Comparison of ENCODE assay signal across 25 cellular contexts in genomic region chr19:44313231-44313630, GRCh38. TPM values are rescaled to one million over a fixed set of nuclear protein-coding genes. Genes with fewer than 3 reads are reported as not detected.
DNase-seq lines count a peak whose midpoint lies in the region; ATAC-seq and FAIRE-seq lines count a peak whose summit lies in the region.
"Had no signal": no experiment of that assay in that cellular context is flagged by ENCODE, and none has a peak within 500 bp of the region (broad histone marks: within the 10 kb centered on the region; RNA-seq: fewer than 3 reads in every experiment).

No MANE protein-coding gene starts in this region.

- no peaks in the 10 kb centered on the region for H3K27me3 ChIP-seq in BLaER1

- no peaks in the 10 kb centered on the region for H4K20me1 ChIP-seq in BLaER1

- no peak overlapping the region for H3K4me3 ChIP-seq in BLaER1
- H3K4me3 ChIP-seq: GM12878 had no signal

- no peaks in the 10 kb centered on the region for H3K9me3 ChIP-seq in BLaER1

- peaks cover 9 to 24% (median 18%) of the 10 kb centered on the region in 3 donors for H3K4me1 Mint-ChIP-seq in naive B cell
- H3K4me1 Mint-ChIP-seq: CD14-positive monocyte; CD4-positive, alpha-beta memory T cell; CD8-positive, alpha-beta memory T cell had no signal

- no peak overlapping the region for H3K27ac ChIP-seq in BLaER1
- H3K27ac ChIP-seq: 22Rv1 had no signal

- peaks cover 9 to 23% of the 10 kb centered on the region in 2 donors for H3K36me3 Mint-ChIP-seq in naive B cell
- H3K36me3 Mint-ChIP-seq: CD14-positive monocyte had no signal

- H3K27ac Mint-ChIP-seq in naive B cell = peak overlapping the region in 3 of 6 donors; percentile 47 to 60 (median 56)
- H3K27ac Mint-ChIP-seq: CD14-positive monocyte; CD4-positive, alpha-beta memory T cell; CD4-positive, CD25-positive, alpha-beta regulatory T cell; CD8-positive, alpha-beta memory T cell had no signal

- no peak overlapping the region for H3K9ac ChIP-seq in BLaER1

- peak overlapping the region in 2 of 8 donors; percentile 14 to 48 for H3K4me3 Mint-ChIP-seq in naive B cell
- H3K4me3 Mint-ChIP-seq: CD14-positive monocyte; CD4-positive, alpha-beta memory T cell; CD4-positive, CD25-positive, alpha-beta regulatory T cell; CD8-positive, alpha-beta memory T cell had no signal

- peaks cover 9 to 49% (median 31%) of the 10 kb centered on the region in 7 donors for H3K9me3 Mint-ChIP-seq in naive B cell

- peak; percentile 17 for DNase-seq in left kidney (ENCODE audit: low read depth, low spot score)
- peak; percentile 31 for DNase-seq in naive B cell
- no peak for DNase-seq in hypothalamus (lab: John Stamatoyannopoulos, UW)
- DNase-seq in GOT3 (lab: John Stamatoyannopoulos, UW) = no peak
- DNase-seq in iPS-NIHi7 (ENCODE audit: extremely low spot score) = no peak
- DNase-seq: ACHN; C1 segment of cervical spinal cord; CD4-positive, alpha-beta memory T cell; CD4-positive, CD25-positive, alpha-beta regulatory T cell; CD8-positive, alpha-beta memory T cell; COR-L47; DMS 273 treated with DMSO at 0.1 percent for 48 hours; DMS153; DMS53; DMS79; DND-41; EL; GDM1 had no signal

- FAIRE-seq in A204.1 (lab: Jason Lieb, UNC) = peak; percentile 21
- FAIRE-seq: GM12878, GM12892, GM18507 had no signal

- H3K36me3 ChIP-seq in BLaER1 = no peaks in the 10 kb centered on the region

- H3K4me1 ChIP-seq in BLaER1 = peaks cover 8% of the 10 kb centered on the region

- ATAC-seq in naive B cell (ENCODE audit: low read depth in 2 of 2) = peak; percentile 67 to 71
- ATAC-seq: GM12878 had no signal

- H3K4me2 ChIP-seq in BLaER1 = 0 out of 2 replicates have a peak overlapping the region, but pooled peaks have one; percentile 24

- H3K27me3 Mint-ChIP-seq in naive B cell = peaks cover 5 to 7% (median 6%) of the 10 kb centered on the region in 3 donors

RNA-seq across cellular contexts. Expression of gene ZNF235, which starts 8.4 kb away (rescaled TPM):
- polyA plus RNA-seq in naive B cell (ENCODE audit: low read depth in 6 of 6) = 1 to 10 TPM in 5 of 6 donors, not detected in 1; 2.5 to 7.3 (median 4.3) TPM

RNA-seq across cellular contexts. Expression of gene ZNF112, which starts 43.2 kb away (rescaled TPM):
- 1 to 10 TPM in 1 of 6 donors, under 1 TPM in 4, not detected in 1; 0.12 to 1.0 (median 0.36) TPM for polyA plus RNA-seq in naive B cell (ENCODE audit: low read depth in 6 of 6)
- polyA plus RNA-seq: CD14-positive monocyte; CD4-positive, alpha-beta memory T cell; CD8-positive, alpha-beta memory T cell had no signal

RNA-seq across cellular contexts. Expression of gene ZNF233, which starts 53.5 kb away (rescaled TPM):
- polyA plus RNA-seq in naive B cell (ENCODE audit: low read depth in 6 of 6) = 1 to 10 TPM in 4 of 6 donors, under 1 TPM in 1, not detected in 1; 0.92 to 2.9 (median 2.7) TPM

Comparison
In these comparisons a context has a peak if more than half of its experiments do, and no peak if none do; other contexts are left out.
1. DNase-seq: peak in left kidney (single experiment) and naive B cell (single experiment); none in hypothalamus (0 of 51), GOT3 (single experiment) and iPS-NIHi7 (single experiment).